8 cellular contexts compared by ENCODE assay signal in genomic region chr12:109878749-109879148, GRCh38.
DNase-seq lines count a peak whose midpoint lies in the region; ATAC-seq and TF ChIP-seq lines count a peak whose summit lies in the region.

No MANE protein-coding gene starts in this region.

- no peaks in the 10 kb centered on the region for H3K36me3 ChIP-seq in MM.1S (replicated peaks; ENCODE audit: insufficient read depth, low read length)
- no peaks in the 10 kb centered on the region for H3K36me3 ChIP-seq in muscle layer of duodenum (ENCODE audit: control insufficient read depth in 1 of 2, insufficient read depth in 2 of 2, low read length in 2 of 2)

- peaks cover 46% of the 10 kb centered on the region for H3K79me2 ChIP-seq in MM.1S (ENCODE audit: low read length)

- no peak for ATAC-seq in HG03378 (IDR thresholded peaks at IDR 0.05; ENCODE audit: unreplicated experiment)
- ATAC-seq in GM18517 (IDR thresholded peaks at IDR 0.05; ENCODE audit: unreplicated experiment), result no peak

- peak overlapping the region; percentile 79 for H3K4me2 ChIP-seq in MM.1S (ENCODE audit: low read depth, low read length)

- H3K27ac ChIP-seq in MM.1S (ENCODE audit: low read length) (no peak overlapping the region), muscle layer of duodenum (ENCODE audit: low read length) (no peak overlapping the region)

- H3F3A ChIP-seq in MM.1S (ENCODE audit: insufficient read depth, low read length), result peaks cover 13% of the 10 kb centered on the region

- DNase-seq in AG10803 (ENCODE audit: low read depth) (no peak), MM.1S (no peak), choroid plexus epithelial cell (ENCODE audit: low read depth) (no peak), islet precursor cell (no peak), HK-2 (ENCODE audit: unreplicated experiment) (no peak)

- H3K9me3 ChIP-seq in MM.1S (replicated peaks; ENCODE audit: insufficient read depth, low read length) (no peaks in the 10 kb centered on the region), muscle layer of duodenum (ENCODE audit: control insufficient read depth in 1 of 2, low read length in 2 of 2) (no peaks in the 10 kb centered on the region)

- H3K4me3 ChIP-seq in AG10803 (ENCODE audit: low read length) (peak overlapping the region; percentile 91), MM.1S (ENCODE audit: low read length) (peak overlapping the region; percentile 79), choroid plexus epithelial cell (ENCODE audit: low read depth, low read length) (peak overlapping the region; percentile 77), muscle layer of duodenum (ENCODE audit: low read depth in 1 of 2, low read length in 2 of 2) (peak overlapping the region; percentile 90 to 94)

- H3K9ac ChIP-seq in MM.1S (ENCODE audit: low read length), result no peak overlapping the region; the same call in 1 of the 2 replicates

- TF ChIP-seq CTCF in AG10803 (conservative IDR thresholded peaks at IDR 0.05; ENCODE audit: low read length) (no peak), MM.1S (IDR thresholded peaks at IDR 0.05; ENCODE audit: low read length) (no peak), choroid plexus epithelial cell (conservative IDR thresholded peaks at IDR 0.05; ENCODE audit: low read depth, low read length) (no peak)

- H2AFZ ChIP-seq in MM.1S (ENCODE audit: low read length), result no peak overlapping the region

- H3K27me3 ChIP-seq in MM.1S (replicated peaks; ENCODE audit: insufficient read depth, low read length), result no peaks in the 10 kb centered on the region
- no peaks in the 10 kb centered on the region for H3K27me3 ChIP-seq in muscle layer of duodenum (ENCODE audit: low read depth, low read length)

- no peaks in the 10 kb centered on the region for H3K9me2 ChIP-seq in MM.1S (replicated peaks; ENCODE audit: insufficient read depth, low read length)

- peaks cover 27% of the 10 kb centered on the region for H3K4me1 ChIP-seq in MM.1S (ENCODE audit: low read length)
- H3K4me1 ChIP-seq in muscle layer of duodenum (ENCODE audit: control insufficient read depth in 1 of 2, insufficient read depth in 2 of 2, low read length in 2 of 2), result peaks cover 10 to 25% of the 10 kb centered on the region in 2 donors

- H4K20me1 ChIP-seq in MM.1S (ENCODE audit: insufficient read depth, low read length), result no peaks in the 10 kb centered on the region
